In genomic region chr13:45737571-45738002, GRCh38 we compare ENCODE assay signal across 8 cellular contexts. TPM values are rescaled to one million over a fixed set of nuclear protein-coding genes. Genes with fewer than 3 reads are reported as not detected.
A peak's percentile ranks its signal among the peaks of the same experiment; 100 is the strongest.
DNase-seq lines count a peak whose midpoint lies in the region; ATAC-seq and TF ChIP-seq lines count a peak whose summit lies in the region.

No MANE protein-coding gene starts in this region.

- no peaks in the 10 kb centered on the region for H3K36me3 Mint-ChIP-seq in WTC11

- H2AFZ ChIP-seq in osteoblast (ENCODE audit: low read length) = no peak overlapping the region

- no peak overlapping the region for H3K27ac Mint-ChIP-seq in WTC11

- peak; percentile 57 for TF ChIP-seq CTCF in WTC11 (IDR thresholded peaks at IDR 0.05)
- TF ChIP-seq CTCF in osteoblast (IDR thresholded peaks at IDR 0.05; ENCODE audit: extremely low read depth, low read depth, low read length) = peak; percentile 14

- H3K27ac ChIP-seq in osteoblast (ENCODE audit: low read depth, low read length) = no peak overlapping the region

- H3K4me1 ChIP-seq in osteoblast (ENCODE audit: insufficient read depth, low read length) = no peaks in the 10 kb centered on the region

- H4K20me1 ChIP-seq in osteoblast (ENCODE audit: insufficient read depth, low read length) = no peaks in the 10 kb centered on the region

- H3K79me2 ChIP-seq in osteoblast (ENCODE audit: insufficient read depth, low read length) = no peaks in the 10 kb centered on the region

- CTCF ChIA-PET in WTC11 (lab: Charles Lee) = interaction anchor here (1.1 kb wide), 1 partner anchor 9 kb away, joined by 5 read pairs; no protein-coding TSS in a partner anchor

- peaks cover 5% of the 10 kb centered on the region for H3K27me3 ChIP-seq in osteoblast (ENCODE audit: insufficient read depth, low read length)

- no peak overlapping the region for H3K4me3 Mint-ChIP-seq in WTC11

- DNase-seq in SKM-1 treated with dmso at 0.1 percent for 144 hours (lab: John Stamatoyannopoulos, UW; ENCODE audit: unreplicated experiment) = peak; percentile 43
- no peak for DNase-seq in SKM-1 (lab: John Stamatoyannopoulos, UW; ENCODE audit: unreplicated experiment)
- DNase-seq in WTC11 (ENCODE audit: low spot score) = peak; percentile 59
- DNase-seq in osteoblast (ENCODE audit: insufficient read length, low spot score, missing footprints) = no peak
- no peak for DNase-seq in inferior parietal cortex (ENCODE audit: extremely low spot score)
- DNase-seq in NCI-H1436 treated with DMSO at 0.1 percent for 48 hours (lab: John Stamatoyannopoulos, UW) = no peak
- no peak for DNase-seq in DMS114 treated with DMSO at 0.1 percent for 48 hours (lab: John Stamatoyannopoulos, UW; ENCODE audit: unreplicated experiment)

- no peaks in the 10 kb centered on the region for H3K4me1 Mint-ChIP-seq in WTC11

- peak; percentile 50 for ATAC-seq in HG02870 (IDR thresholded peaks at IDR 0.05; ENCODE audit: unreplicated experiment)
- peak; percentile 94 for ATAC-seq in WTC11

- H3K4me3 ChIP-seq in osteoblast (ENCODE audit: insufficient read depth, low read length) = no peak overlapping the region

- POLR2A ChIA-PET in WTC11 (lab: Charles Lee) = no interaction called here

- H3K9me3 ChIP-seq in osteoblast (ENCODE audit: low read depth, low read length) = no peaks in the 10 kb centered on the region

- peaks cover 13% of the 10 kb centered on the region; the same call in 1 of the 2 replicates for H3K9me3 Mint-ChIP-seq in WTC11

- no peaks in the 10 kb centered on the region for H3K27me3 Mint-ChIP-seq in WTC11 (ENCODE audit: low read depth)

- H3K4me2 ChIP-seq in osteoblast (ENCODE audit: insufficient read depth, low read length) = no peak overlapping the region

- no peaks in the 10 kb centered on the region for H3K36me3 ChIP-seq in osteoblast (ENCODE audit: insufficient read depth, low read length)

TF ChIP-seq in WTC11, 78 proteins besides CTCF, POLR2A, EP300 and RAD21 (continues in another document):
- TF ChIP-seq USF2 (CRISPR knock-in tag; IDR thresholded peaks at IDR 0.05) = no peak
- no peak for TF ChIP-seq USF1 (CRISPR knock-in tag; IDR thresholded peaks at IDR 0.05)
- TF ChIP-seq NFYB (CRISPR knock-in tag; conservative IDR thresholded peaks at IDR 0.05; ENCODE audit: low read depth) = no peak
- TF ChIP-seq RORB (CRISPR knock-in tag; IDR thresholded peaks at IDR 0.05) = no peak
- TF ChIP-seq NFATC4 (CRISPR knock-in tag; IDR thresholded peaks at IDR 0.05) = no peak
- no peak for TF ChIP-seq STAT6 (CRISPR knock-in tag; conservative IDR thresholded peaks at IDR 0.05; ENCODE audit: low read depth)
- TF ChIP-seq NR1H2 (CRISPR knock-in tag; IDR thresholded peaks at IDR 0.05) = no peak
- no peak for TF ChIP-seq ARID4B (CRISPR knock-in tag; IDR thresholded peaks at IDR 0.05; ENCODE audit: borderline replicate concordance)
- TF ChIP-seq E2F4 (CRISPR knock-in tag; IDR thresholded peaks at IDR 0.05; ENCODE audit: borderline replicate concordance, low read depth) = no peak
- no peak for TF ChIP-seq HMGXB4 (CRISPR knock-in tag; IDR thresholded peaks at IDR 0.05)
- TF ChIP-seq MXD4 (CRISPR knock-in tag; IDR thresholded peaks at IDR 0.05; ENCODE audit: borderline replicate concordance) = no peak
- no peak for TF ChIP-seq SP1 (CRISPR knock-in tag; conservative IDR thresholded peaks at IDR 0.05)
- no peak for TF ChIP-seq ELF4 (CRISPR knock-in tag; IDR thresholded peaks at IDR 0.05; ENCODE audit: low read depth)
- TF ChIP-seq ZBTB21 (CRISPR knock-in tag; IDR thresholded peaks at IDR 0.05; ENCODE audit: borderline replicate concordance) = no peak
- TF ChIP-seq SMAD4 (CRISPR knock-in tag; IDR thresholded peaks at IDR 0.05) = no peak
- no peak for TF ChIP-seq ZNF232 (CRISPR knock-in tag; IDR thresholded peaks at IDR 0.05)
- TF ChIP-seq TEAD4 (CRISPR knock-in tag; IDR thresholded peaks at IDR 0.05) = no peak

RNA-seq across cellular contexts. Expression of gene CBY2, which starts 35.5 kb away (rescaled TPM):
- total RNA-seq in WTC11 (2021) (0.50 to 0.74 TPM in 2 of 3 replicates, not detected in the other), osteoblast (not detected in 2 replicates)

Comparison
In these comparisons a context has a peak if more than half of its experiments do, and no peak if none do; other contexts are left out.
1. DNase-seq: peak in SKM-1 treated with dmso at 0.1 percent for 144 hours (single experiment) and WTC11 (single experiment); none in SKM-1 (single experiment), osteoblast (single experiment), inferior parietal cortex (single experiment), NCI-H1436 treated with DMSO at 0.1 percent for 48 hours (single experiment) and DMS114 treated with DMSO at 0.1 percent for 48 hours (single experiment).